17 cellular contexts compared by ENCODE assay signal in the genomic region with DNA sequence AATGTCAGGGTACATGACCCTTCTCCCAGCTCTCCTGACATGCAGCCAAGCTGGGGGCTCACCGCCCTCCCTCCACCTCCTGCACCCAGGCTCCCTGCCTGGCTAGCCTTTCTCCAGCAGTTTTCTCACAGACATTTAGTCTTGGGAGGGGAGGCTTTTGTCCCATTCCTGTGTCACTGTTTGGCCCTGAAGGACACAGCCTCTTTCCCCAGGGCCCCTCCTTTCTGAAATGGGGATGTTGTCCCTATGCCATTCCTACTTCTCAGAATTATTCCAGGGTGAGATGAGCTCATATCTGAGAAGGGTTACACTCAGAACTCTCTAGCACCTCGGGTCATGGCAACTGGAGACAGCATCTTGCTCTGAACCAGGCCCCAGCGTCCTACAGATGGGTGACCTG. TPM values are rescaled to one million over a fixed set of nuclear protein-coding genes. Genes with fewer than 3 reads are reported as not detected.
A peak's percentile ranks its signal among the peaks of the same experiment; 100 is the strongest.
DNase-seq lines count a peak whose midpoint lies in the region; ATAC-seq and TF ChIP-seq lines count a peak whose summit lies in the region.
"Had no signal": no experiment of that assay in that cellular context is flagged by ENCODE, and none has a peak within 500 bp of the region (broad histone marks: within the 10 kb centered on the region; RNA-seq: fewer than 3 reads in every experiment).

No MANE protein-coding gene starts in this region.

- BruUV-seq in PC-3 (replicated peaks; lab: Mats Ljungman, UMichigan), result no TSS peak

- no peaks in the 10 kb centered on the region for H3K9me3 ChIP-seq in PC-3 (ENCODE audit: low read length)
- no peaks in the 10 kb centered on the region for H3K9me3 ChIP-seq in esophagus muscularis mucosa
- no peaks in the 10 kb centered on the region for H3K9me3 ChIP-seq in tibial artery
- H3K9me3 ChIP-seq: body of pancreas, SJCRH30 had no signal

- CTCF ChIA-PET in PC-3 (lab: Charles Lee), result no interaction called here

- TF ChIP-seq CTCF in PC-3 (conservative IDR thresholded peaks at IDR 0.05; ENCODE audit: low read depth, low read length), result no peak
- no peak for TF ChIP-seq CTCF in esophagus muscularis mucosa (IDR thresholded peaks at IDR 0.05)
- TF ChIP-seq CTCF in nephron (IDR thresholded peaks at IDR 0.05; ENCODE audit: unreplicated experiment in 3 of 3), result no peak
- TF ChIP-seq CTCF in tibial artery (IDR thresholded peaks at IDR 0.05), result no peak

- TF ChIP-seq EP300 in esophagus muscularis mucosa (IDR thresholded peaks at IDR 0.05), result no peak

- TF ChIP-seq POLR2A in esophagus muscularis mucosa (IDR thresholded peaks at IDR 0.05; ENCODE audit: low read depth), result no peak

- H4K20me1 ChIP-seq in PC-3 (ENCODE audit: low read length), result no peaks in the 10 kb centered on the region

- H3K36me3 ChIP-seq in PC-3 (ENCODE audit: low read depth, low read length), result no peaks in the 10 kb centered on the region
- no peaks in the 10 kb centered on the region for H3K36me3 ChIP-seq in esophagus muscularis mucosa
- H3K36me3 ChIP-seq in tibial artery, result no peaks in the 10 kb centered on the region
- H3K36me3 ChIP-seq: SJCRH30 had no signal

- H3K9me3 Mint-ChIP-seq in nephron, result no peaks in the 10 kb centered on the region
- H3K9me3 Mint-ChIP-seq: activated CD8-positive, alpha-beta T cell treated with anti-CD3 and anti-CD28 coated beads for 36 hours had no signal

- peaks cover 9% of the 10 kb centered on the region for H3K27me3 Mint-ChIP-seq in nephron (ENCODE audit: low read depth)

- peak overlapping the region in 2 of 3 experiments; percentile 80 to 90 for H3K27ac Mint-ChIP-seq in nephron
- H3K27ac Mint-ChIP-seq: activated CD8-positive, alpha-beta T cell treated with anti-CD3 and anti-CD28 coated beads for 36 hours had no signal

- WGBS in esophagus muscularis mucosa, result 74% methylated on average over 3 of the region's 3 CpGs

- intact Hi-C loops in PC-3 (cut with micrococcal nuclease) (no loop called here), esophagus muscularis mucosa (cut with DNase I) (loop anchor here (5.0 kb wide), 2 partner anchors 48 to 673 kb away; a partner anchor contains a TSS), tibial artery (cut with DNase I; ENCODE audit: low total_unique reads) (loop anchor here (10.0 kb wide), 1 partner anchor 71 kb away; no protein-coding TSS in a partner anchor)

- DNase-seq in PC-3 (no peak), esophagus muscularis mucosa (ENCODE audit: extremely low spot score) (no peak), tibial artery (no peak), kidney glomerular epithelial cell (lab: John Stamatoyannopoulos, UW) (no peak), ACHN (no peak), inferior parietal cortex (ENCODE audit: extremely low spot score) (no peak)
- DNase-seq: activated CD8-positive, alpha-beta T cell treated with anti-CD3 and anti-CD28 coated beads for 36 hours; activated gamma-delta T cell; body of pancreas; EL; glutamatergic neuron; Kasumi-1; left colon; NCI-H187 treated with DMSO at 0.1 percent for 48 hours; SJCRH30 had no signal

- H3K4me1 ChIP-seq in PC-3 (ENCODE audit: insufficient read depth, low read length), result peaks cover 45% of the 10 kb centered on the region
- peaks cover 27 to 55% (median 39%) of the 10 kb centered on the region in 4 donors for H3K4me1 ChIP-seq in esophagus muscularis mucosa
- H3K4me1 ChIP-seq in tibial artery, result peaks cover 0 to 77% (median 33%) of the 10 kb centered on the region in 4 donors

- H3F3A ChIP-seq in PC-3 (ENCODE audit: low read length, unreplicated experiment), result no peaks in the 10 kb centered on the region

- peak overlapping the region; percentile 60 for H2AFZ ChIP-seq in PC-3 (ENCODE audit: low read length)

- H3K4me2 ChIP-seq in PC-3 (ENCODE audit: low read length), result peak overlapping the region; percentile 68

- no peaks in the 10 kb centered on the region for H3K27me3 ChIP-seq in PC-3 (ENCODE audit: low read length)
- H3K27me3 ChIP-seq in esophagus muscularis mucosa, result no peaks in the 10 kb centered on the region
- no peaks in the 10 kb centered on the region for H3K27me3 ChIP-seq in tibial artery
- H3K27me3 ChIP-seq: body of pancreas, SJCRH30 had no signal

- ATAC-seq in PC-3, result peak; percentile 2; the same call in 1 of the 2 replicates
- ATAC-seq: activated CD8-positive, alpha-beta T cell treated with anti-CD3 and anti-CD28 coated beads for 36 hours had no signal

- H3K27ac ChIP-seq in PC-3 (ENCODE audit: low read length), result peak overlapping the region; percentile 59
- H3K27ac ChIP-seq in esophagus muscularis mucosa (replicated peaks in 1 of 4), result peak overlapping the region; percentile 69 to 82 (median 77)
- H3K27ac ChIP-seq in tibial artery, result peak overlapping the region; percentile 86 to 94
- H3K27ac ChIP-seq: body of pancreas, SJCRH30 had no signal

- H3K4me3 Mint-ChIP-seq in nephron, result no peak overlapping the region
- H3K4me3 Mint-ChIP-seq: activated CD8-positive, alpha-beta T cell treated with anti-CD3 and anti-CD28 coated beads for 36 hours; CD14-positive monocyte had no signal

- POLR2A ChIA-PET in PC-3 (lab: Charles Lee; ENCODE audit: unreplicated experiment), result no interaction called here

- H3K79me2 ChIP-seq in PC-3 (ENCODE audit: low read length), result no peaks in the 10 kb centered on the region

- H3K9me2 ChIP-seq in PC-3 (replicated peaks; ENCODE audit: low read length), result no peaks in the 10 kb centered on the region

- H3K4me3 ChIP-seq in PC-3 (ENCODE audit: low read length), result no peak overlapping the region
- no peak overlapping the region for H3K4me3 ChIP-seq in esophagus muscularis mucosa
- H3K4me3 ChIP-seq in tibial artery, result no peak overlapping the region
- H3K4me3 ChIP-seq: body of pancreas, SJCRH30 had no signal

- in situ Hi-C loops in ACHN (cut with HindIII; ENCODE audit: low pct_ligation_motif_present, low pct_unique_long_range_greater_than_20kb, low sequenced_read_pairs), result no loop called here

- no peaks in the 10 kb centered on the region for H3K36me3 Mint-ChIP-seq in nephron (ENCODE audit: low read depth)
- H3K36me3 Mint-ChIP-seq: CD14-positive monocyte had no signal

- H3K9ac ChIP-seq in PC-3 (ENCODE audit: low read length), result no peak overlapping the region

- peaks cover 33% of the 10 kb centered on the region for H3K4me1 Mint-ChIP-seq in nephron

RNA-seq across cellular contexts. Expression of a gene that starts 47.3 kb away (rescaled TPM):
- 95.7 and 110 TPM in 2 replicates for total RNA-seq in PC-3 (2014; rRNA removed)
- 100 to 1,000 TPM; 283 to 500 (median 345) TPM for total RNA-seq in esophagus muscularis mucosa
